In genomic region chr1:178019622-178020021, GRCh38 we compare ENCODE assay signal across 34 cellular contexts. TPM values are rescaled to one million over a fixed set of nuclear protein-coding genes. Genes with fewer than 3 reads are reported as not detected.
"Had no signal": no experiment of that assay in that cellular context is flagged by ENCODE, and none has a peak within 500 bp of the region (broad histone marks: within the 10 kb centered on the region; RNA-seq: fewer than 3 reads in every experiment).

No MANE protein-coding gene starts in this region.

- H3K4me3 ChIP-seq: body of pancreas, MG63, PC-9 had no signal

- H3K36me3 Mint-ChIP-seq: activated naive CD8-positive, alpha-beta T cell treated with anti-CD3 and anti-CD28 coated beads, Interleukin-2, amount 10 ng/mL, durations not matched to agents 7 days and 5 days had no signal

- H3K4me3 Mint-ChIP-seq: activated CD4-positive, alpha-beta T cell treated with anti-CD3 and anti-CD28 coated beads, Interleukin-2, amount 10 ng/mL, durations not matched to agents 24 days and 14 days; activated CD8-positive, alpha-beta T cell treated with anti-CD3 and anti-CD28 coated beads for 36 hours; activated naive CD8-positive, alpha-beta T cell treated with anti-CD3 and anti-CD28 coated beads, Interleukin-2, amount 10 ng/mL, durations not matched to agents 7 days and 5 days; activated T-cell treated with anti-CD3 and anti-CD28 coated beads, Interleukin-2, amount 50 U/mL, for 72 hours; activated T-helper 17 cell treated with anti-CD3 and anti-CD28 coated beads, Interleukin-2, amount 50 U/mL, for 72 hours; central memory CD8-positive, alpha-beta T cell had no signal

- DNase-seq: activated CD4-positive, alpha-beta T cell treated with anti-CD3 and anti-CD28 coated beads, Interleukin-2, amount 10 ng/mL, durations not matched to agents 24 days and 14 days; activated CD4-positive, alpha-beta T cell treated with anti-CD3 and anti-CD28 coated beads, Interleukin-2, amount 50 U/mL, for 4 hours; activated CD4-positive, CD25-positive, alpha-beta regulatory T cell; activated CD8-positive, alpha-beta T cell treated with anti-CD3 and anti-CD28 coated beads for 36 hours; activated effector memory CD4-positive, alpha-beta T cell treated with anti-CD3 and anti-CD28 coated beads, Interleukin-2, amount 50 U/mL, for 16 hours; activated naive CD4-positive, alpha-beta T cell; activated naive CD4-positive, alpha-beta T cell treated with anti-CD3 and anti-CD28 coated beads, Interleukin-2, amount 50 U/mL, for 16 hours; activated naive CD8-positive, alpha-beta T cell treated with anti-CD3 and anti-CD28 coated beads, Interleukin-2, amount 10 ng/mL, durations not matched to agents 7 days and 5 days; activated T-cell treated with anti-CD3 and anti-CD28 coated beads, Interleukin-2, amount 50 U/mL, for 1 hour; activated T-cell treated with anti-CD3 and anti-CD28 coated beads, Interleukin-2, amount 50 U/mL, for 72 hours; body of pancreas; Karpas-422; KBM-7; MG63; NCI-H1048; NCI-H1105 treated with DMSO at 0.1 percent for 48 hours; NCI-H1436; NCI-H1694; NCI-H1930; NCI-H2081 treated with DMSO at 0.1 percent for 48 hours; NCI-H510A; NCI-H526; NCI-H774; NK-92 treated with Interleukin-12 subunit alpha and Interleukin-12 subunit beta, amount 100 ng/mL, for 24 hours; PC-9; Right ventricle myocardium superior; T1000; WERI-Rb-1 had no signal

- H3K27me3 ChIP-seq: body of pancreas, MG63 had no signal

- H3K27ac ChIP-seq: body of pancreas, PC-9, RWPE1, WERI-Rb-1 had no signal

- H3K27me3 Mint-ChIP-seq: activated CD4-positive, alpha-beta T cell treated with anti-CD3 and anti-CD28 coated beads, Interleukin-2, amount 10 ng/mL, durations not matched to agents 24 days and 14 days; activated CD8-positive, alpha-beta T cell treated with anti-CD3 and anti-CD28 coated beads for 36 hours; activated naive CD8-positive, alpha-beta T cell treated with anti-CD3 and anti-CD28 coated beads, Interleukin-2, amount 10 ng/mL, durations not matched to agents 7 days and 5 days; central memory CD8-positive, alpha-beta T cell had no signal

- H3K9me3 Mint-ChIP-seq: activated CD4-positive, alpha-beta T cell treated with anti-CD3 and anti-CD28 coated beads, Interleukin-2, amount 10 ng/mL, durations not matched to agents 24 days and 14 days had no signal

- ATAC-seq: activated CD8-positive, alpha-beta T cell treated with anti-CD3 and anti-CD28 coated beads for 36 hours; activated T-cell treated with anti-CD3 and anti-CD28 coated beads, Interleukin-2, amount 50 U/mL, for 72 hours; activated T-helper 17 cell treated with anti-CD3 and anti-CD28 coated beads, Interleukin-2, amount 50 U/mL, for 72 hours; body of pancreas had no signal

- H3K4me1 Mint-ChIP-seq: activated CD4-positive, alpha-beta T cell treated with anti-CD3 and anti-CD28 coated beads, Interleukin-2, amount 10 ng/mL, durations not matched to agents 24 days and 14 days; activated naive CD8-positive, alpha-beta T cell treated with anti-CD3 and anti-CD28 coated beads, Interleukin-2, amount 10 ng/mL, durations not matched to agents 7 days and 5 days; activated T-helper 17 cell treated with anti-CD3 and anti-CD28 coated beads, Interleukin-2, amount 50 U/mL, for 72 hours; central memory CD8-positive, alpha-beta T cell had no signal

- H3K27ac Mint-ChIP-seq: activated CD4-positive, alpha-beta T cell treated with anti-CD3 and anti-CD28 coated beads, Interleukin-2, amount 10 ng/mL, durations not matched to agents 24 days and 14 days; activated CD8-positive, alpha-beta T cell treated with anti-CD3 and anti-CD28 coated beads for 36 hours; activated naive CD8-positive, alpha-beta T cell treated with anti-CD3 and anti-CD28 coated beads, Interleukin-2, amount 10 ng/mL, durations not matched to agents 7 days and 5 days; activated T-cell treated with anti-CD3 and anti-CD28 coated beads, Interleukin-2, amount 50 U/mL, for 72 hours; activated T-helper 17 cell treated with anti-CD3 and anti-CD28 coated beads, Interleukin-2, amount 50 U/mL, for 72 hours had no signal

- H3K9me3 ChIP-seq: body of pancreas had no signal

- H3K36me3 ChIP-seq: MG63, WERI-Rb-1 had no signal

RNA-seq across cellular contexts. Expression of gene SEC16B, which starts 49.8 kb away (rescaled TPM):
- total RNA-seq: activated CD4-positive, alpha-beta T cell treated with anti-CD3 and anti-CD28 coated beads, Interleukin-2, amount 10 ng/mL, durations not matched to agents 24 days and 14 days; activated CD8-positive, alpha-beta memory T cell treated with anti-CD3 and anti-CD28 coated beads for 36 hours; activated CD8-positive, alpha-beta T cell treated with anti-CD3 and anti-CD28 coated beads for 36 hours; activated T-cell treated with anti-CD3 and anti-CD28 coated beads, Interleukin-2, amount 50 U/mL, for 72 hours; activated T-helper 17 cell treated with anti-CD3 and anti-CD28 coated beads, Interleukin-2, amount 50 U/mL, for 72 hours; T-helper 1 cell treated with Interleukin-12 subunit alpha and Interleukin-12 subunit beta and Interleukin-4 antibody, amounts not matched to agents 30 ng/mL and 1 ng/mL, for 36 hours; T-helper 2 cell treated with Interferon-gamma antibody and Interleukin-4, amounts not matched to agents 100 ng/mL and 5 ng/mL, for 36 hours had no signal
